Comparison of ENCODE assay signal across 22 cellular contexts in genomic region chr6:169935348-169935718, GRCh38.
DNase-seq lines count a peak whose midpoint lies in the region; ATAC-seq and TF ChIP-seq lines count a peak whose summit lies in the region.
"Had no signal": no experiment of that assay in that cellular context is flagged by ENCODE, and none has a peak within 500 bp of the region (broad histone marks: within the 10 kb centered on the region; RNA-seq: fewer than 3 reads in every experiment).

No MANE protein-coding gene starts in this region.

- peaks cover 26% of the 10 kb centered on the region for H3K4me1 ChIP-seq in Panc1 (ENCODE audit: control insufficient read depth, insufficient read depth, low read length)
- H3K4me1 ChIP-seq in smooth muscle cell (ENCODE audit: low read depth): no peaks in the 10 kb centered on the region
- peaks cover 0 to 3% of the 10 kb centered on the region in 2 donors for H3K4me1 ChIP-seq in aorta (ENCODE audit: control insufficient read depth in 1 of 2, insufficient read depth in 2 of 2, low read length in 2 of 2)
- H3K4me1 ChIP-seq in heart left ventricle: peaks cover 0 to 17% (median 4%) of the 10 kb centered on the region in 12 donors

- peak overlapping the region; percentile 37 for H2AFZ ChIP-seq in smooth muscle cell (ENCODE audit: low read depth)

- H3K79me2 ChIP-seq in smooth muscle cell (ENCODE audit: low read depth): no peaks in the 10 kb centered on the region

- H3K4me3 ChIP-seq in Panc1 (ENCODE audit: low read depth in 2 of 2, low read length in 2 of 2): no peak overlapping the region
- H3K4me3 ChIP-seq in smooth muscle cell: no peak overlapping the region
- no peak overlapping the region for H3K4me3 ChIP-seq in aorta (ENCODE audit: low read length in 2 of 2)
- H3K4me3 ChIP-seq in heart left ventricle: no peak overlapping the region
- H3K4me3 ChIP-seq: suprapubic skin had no signal

- H3K36me3 ChIP-seq in Panc1 (ENCODE audit: control insufficient read depth, insufficient read depth, low read length) (no peaks in the 10 kb centered on the region), smooth muscle cell (ENCODE audit: low read depth) (no peaks in the 10 kb centered on the region), aorta (ENCODE audit: control insufficient read depth in 1 of 2, insufficient read depth in 2 of 2, low read length in 1 of 2) (no peaks in the 10 kb centered on the region), heart left ventricle (no peaks in the 10 kb centered on the region)
- H3K36me3 ChIP-seq: suprapubic skin had no signal

- H3F3A ChIP-seq in smooth muscle cell (ENCODE audit: low read depth): no peaks in the 10 kb centered on the region

- H3K27me3 ChIP-seq in Panc1 (ENCODE audit: control insufficient read depth, insufficient read depth, low read length): no peaks in the 10 kb centered on the region
- H3K27me3 ChIP-seq in smooth muscle cell (ENCODE audit: low read depth): peaks cover 9% of the 10 kb centered on the region
- H3K27me3 ChIP-seq in aorta (ENCODE audit: control insufficient read depth in 1 of 2, insufficient read depth in 2 of 2, low read length in 1 of 2): no peaks in the 10 kb centered on the region
- peaks cover 0 to 42% (median 6%) of the 10 kb centered on the region in 9 donors for H3K27me3 ChIP-seq in heart left ventricle

- peak; percentile 73 for ATAC-seq in Panc1
- no peak for ATAC-seq in aorta (ENCODE audit: low FRiP score)
- no peak for ATAC-seq in heart left ventricle
- no peak for ATAC-seq in HG03139 (IDR thresholded peaks at IDR 0.05; ENCODE audit: unreplicated experiment)
- ATAC-seq: activated CD8-positive, alpha-beta T cell treated with anti-CD3 and anti-CD28 coated beads for 36 hours; natural killer cell; T-helper 17 cell; WTC11 had no signal

- in situ Hi-C loops in Panc1 (cut with HindIII; ENCODE audit: low pct_unique_long_range_greater_than_20kb, low sequenced_read_pairs): no loop called here

- POLR2A ChIA-PET in Panc1 (lab: Charles Lee): no interaction called here

- H3K9ac ChIP-seq in smooth muscle cell (ENCODE audit: low read depth): no peak overlapping the region

- H4K20me1 ChIP-seq in smooth muscle cell (ENCODE audit: low read depth): no peaks in the 10 kb centered on the region

- H3K9me3 ChIP-seq in Panc1 (ENCODE audit: control insufficient read depth, insufficient read depth, low read depth, low read length) (no peaks in the 10 kb centered on the region), smooth muscle cell (replicated peaks; ENCODE audit: low read depth) (no peaks in the 10 kb centered on the region), aorta (ENCODE audit: control insufficient read depth, low read length) (no peaks in the 10 kb centered on the region), heart left ventricle (no peaks in the 10 kb centered on the region)
- H3K9me3 ChIP-seq: suprapubic skin had no signal

- TF ChIP-seq POLR2A in heart left ventricle (IDR thresholded peaks at IDR 0.05): no peak

- 34% methylated on average over 14 of the region's 14 CpGs for WGBS in smooth muscle cell (ENCODE audit: low lambda C conversion rate)
- WGBS in aorta, 2 donors: 91 to 92% methylated on average over 14 of the region's 14 CpGs
- 84 to 91% (median 87%) methylated on average over 12 to 14 of the region's 14 CpGs for WGBS in heart left ventricle, 4 donors

- TF ChIP-seq CTCF in Panc1 (IDR thresholded peaks at IDR 0.05) (no peak), smooth muscle cell (IDR thresholded peaks at IDR 0.05; ENCODE audit: borderline replicate concordance, insufficient read depth, poor library complexity, severe bottlenecking) (no peak), heart left ventricle (IDR thresholded peaks at IDR 0.05) (no peak)

- DNase-seq in NCI-H748 (lab: John Stamatoyannopoulos, UW; ENCODE audit: unreplicated experiment) (peak; percentile 43), NCI-H748 treated with DMSO at 0.1 percent for 48 hours (lab: John Stamatoyannopoulos, UW) (no peak), Panc1 (ENCODE audit: low read depth, low spot score) (no peak), iris pigment epithelial cell (ENCODE audit: low read depth) (peak; percentile 4), smooth muscle cell (lab: John Stamatoyannopoulos, UW; ENCODE audit: unreplicated experiment) (no peak), aorta (no peak), heart left ventricle (no peak)
- DNase-seq: activated CD8-positive, alpha-beta T cell treated with anti-CD3 and anti-CD28 coated beads for 36 hours; activated naive CD8-positive, alpha-beta T cell treated with anti-CD3 and anti-CD28 coated beads, Interleukin-2, amount 10 ng/mL, durations not matched to agents 7 days and 5 days; cortex of kidney; natural killer cell; NCI-H1930; NCI-H446; SHP77 treated with DMSO at 0.1 percent for 48 hours; small intestine; stimulated activated CD4-positive, alpha-beta T cell treated with anti-CD3 and anti-CD28 coated beads, Interleukin-4, amount 100 ng/mL, for 24 hours; T-helper 17 cell had no signal

- no peak overlapping the region for H3K4me2 ChIP-seq in smooth muscle cell

- intact Hi-C loops in Panc1 (cut with micrococcal nuclease; ENCODE audit: unreplicated experiment): no loop called here
- intact Hi-C loops in aorta (cut with DNase I): no loop called here
- intact Hi-C loops in heart left ventricle (cut with DNase I): loop anchor here in 1 of 10 donors (10.0 kb wide), 1 partner anchor 101 kb away; no protein-coding TSS in a partner anchor

- H3K27ac ChIP-seq in Panc1 (ENCODE audit: low read length): peak overlapping the region; percentile 77; the same call in 1 of the 2 replicates
- no peak overlapping the region for H3K27ac ChIP-seq in smooth muscle cell (ENCODE audit: low read depth)
- H3K27ac ChIP-seq in aorta (ENCODE audit: low read depth in 1 of 2, low read length in 2 of 2): no peak overlapping the region
- H3K27ac ChIP-seq in heart left ventricle: no peak overlapping the region
- H3K27ac ChIP-seq: 22Rv1, epithelial cell of prostate, suprapubic skin had no signal

- CTCF ChIA-PET in Panc1 (lab: Charles Lee): no interaction called here

- no TSS peak for BruUV-seq in Panc1 (replicated peaks; lab: Mats Ljungman, UMichigan)

Comparison
In these comparisons a context has a peak if more than half of its experiments do, and no peak if none do; other contexts are left out.
1. DNase-seq: peak in NCI-H748 (single experiment) and iris pigment epithelial cell (single experiment); none in NCI-H748 treated with DMSO at 0.1 percent for 48 hours (single experiment), Panc1 (single experiment), smooth muscle cell (single experiment), aorta (0 of 2) and heart left ventricle (0 of 5).